In genomic region chr9:35490155-35490909, GRCh38 we compare ENCODE assay signal across 8 cellular contexts. TPM values are rescaled to one million over a fixed set of nuclear protein-coding genes. Genes with fewer than 3 reads are reported as not detected.
A peak's percentile ranks its signal among the peaks of the same experiment; 100 is the strongest.
DNase-seq lines count a peak whose midpoint lies in the region; ATAC-seq and TF ChIP-seq lines count a peak whose summit lies in the region.

No MANE protein-coding gene starts in this region.

- TF ChIP-seq CTCF in adrenal gland (IDR thresholded peaks at IDR 0.05) (no peak), hepatocyte (IDR thresholded peaks at IDR 0.05; ENCODE audit: poor library complexity) (no peak)

- peak overlapping the region; percentile 85 for H3K27ac ChIP-seq in BLaER1
- peak overlapping the region; percentile 82 to 96 (median 92) for H3K27ac ChIP-seq in adrenal gland
- peak overlapping the region; percentile 90 for H3K27ac ChIP-seq in hepatocyte

- H3K4me2 ChIP-seq in BLaER1: peak overlapping the region; percentile 94
- peak overlapping the region; percentile 94 for H3K4me2 ChIP-seq in hepatocyte

- ATAC-seq in HG02798 (IDR thresholded peaks at IDR 0.05; ENCODE audit: poor library complexity, unreplicated experiment) (peak; percentile 15), HG03108 (IDR thresholded peaks at IDR 0.05; ENCODE audit: unreplicated experiment) (no peak)

- 0 to 5% (median 2%) methylated on average over 16 to 44 of the region's 44 CpGs for WGBS in adrenal gland, 4 donors
- 5% methylated on average over 29 of the region's 44 CpGs for WGBS in hepatocyte (ENCODE audit: low lambda C conversion rate, missing lambda C conversion rate)

- H4K20me1 ChIP-seq in BLaER1 (no peaks in the 10 kb centered on the region), hepatocyte (ENCODE audit: insufficient read depth, poor library complexity, severe bottlenecking) (no peaks in the 10 kb centered on the region)

- H3K9me3 ChIP-seq in BLaER1: peaks cover 10% of the 10 kb centered on the region
- H3K9me3 ChIP-seq in adrenal gland (replicated peaks in 1 of 3): no peaks in the 10 kb centered on the region
- no peaks in the 10 kb centered on the region for H3K9me3 ChIP-seq in hepatocyte (ENCODE audit: low read depth)

- H3K36me3 ChIP-seq in BLaER1: peaks cover 11% of the 10 kb centered on the region; the same call in 1 of the 2 replicates
- no peaks in the 10 kb centered on the region for H3K36me3 ChIP-seq in adrenal gland (replicated peaks in 1 of 2)
- H3K36me3 ChIP-seq in hepatocyte (replicated peaks; ENCODE audit: insufficient read depth, low read depth): no peaks in the 10 kb centered on the region

- no peaks in the 10 kb centered on the region for H3K27me3 ChIP-seq in BLaER1
- no peaks in the 10 kb centered on the region for H3K27me3 ChIP-seq in adrenal gland
- H3K27me3 ChIP-seq in hepatocyte: no peaks in the 10 kb centered on the region

- peak overlapping the region; percentile 48 for H2AFZ ChIP-seq in hepatocyte

- H3K4me1 ChIP-seq in BLaER1: peaks cover 33% of the 10 kb centered on the region
- peaks cover 17 to 18% of the 10 kb centered on the region in 2 donors for H3K4me1 ChIP-seq in adrenal gland (replicated peaks in 1 of 2)
- H3K4me1 ChIP-seq in hepatocyte (ENCODE audit: insufficient read depth): peaks cover 12% of the 10 kb centered on the region

- peak in 6 of 7 donors; percentile 39 to 70 (median 55) for DNase-seq in adrenal gland
- peak; percentile 51 for DNase-seq in hepatocyte (ENCODE audit: low spot score)
- DNase-seq in retina: peak; percentile 69
- DNase-seq in cortex of kidney (lab: John Stamatoyannopoulos, UW): no peak
- DNase-seq in stimulated activated CD4-positive, alpha-beta T cell treated with anti-CD3 and anti-CD28 coated beads, Interleukin-2, amount 100 ng/mL, for 48 hours: no peak

- peak overlapping the region; percentile 81 for H3K4me3 ChIP-seq in BLaER1
- H3K4me3 ChIP-seq in adrenal gland: peak overlapping the region; percentile 63 to 93 (median 82)
- peak overlapping the region; percentile 47 for H3K4me3 ChIP-seq in hepatocyte

- no peaks in the 10 kb centered on the region for H3K9me2 ChIP-seq in hepatocyte (replicated peaks; ENCODE audit: insufficient read depth)

- intact Hi-C loops in adrenal gland (cut with DNase I): no loop called here

- TF ChIP-seq POLR2A in adrenal gland (IDR thresholded peaks at IDR 0.05): no peak

- peaks cover 42% of the 10 kb centered on the region for H3K79me2 ChIP-seq in hepatocyte

- H3K9ac ChIP-seq in BLaER1: peak overlapping the region; percentile 86

RNA-seq across cellular contexts. Expression of gene RUSC2, which starts 0.4 kb away (rescaled TPM):
- total RNA-seq in adrenal gland (10 to 100 TPM; 13.4 to 42.0 (median 31.2) TPM), hepatocyte (12.6 and 17.7 TPM in 2 replicates)
- polyA plus RNA-seq in adrenal gland (10 to 100 TPM; 14.6 to 66.8 (median 40.6) TPM), hepatocyte (16.6 and 17.5 TPM in 2 replicates)

Comparison
In these comparisons a context has a peak if more than half of its experiments do, and no peak if none do; other contexts are left out.
1. DNase-seq: peak in adrenal gland (6 of 7), hepatocyte (single experiment) and retina (single experiment); none in cortex of kidney (single experiment) and stimulated activated CD4-positive, alpha-beta T cell treated with anti-CD3 and anti-CD28 coated beads, Interleukin-2, amount 100 ng/mL, for 48 hours (0 of 2).
2. Peak in every context shown above with its lines, with median percentiles within 50 percentile points of each other: H3K27ac ChIP-seq and H3K4me3 ChIP-seq.